9 cellular contexts compared by ENCODE assay signal in the genomic region with DNA sequence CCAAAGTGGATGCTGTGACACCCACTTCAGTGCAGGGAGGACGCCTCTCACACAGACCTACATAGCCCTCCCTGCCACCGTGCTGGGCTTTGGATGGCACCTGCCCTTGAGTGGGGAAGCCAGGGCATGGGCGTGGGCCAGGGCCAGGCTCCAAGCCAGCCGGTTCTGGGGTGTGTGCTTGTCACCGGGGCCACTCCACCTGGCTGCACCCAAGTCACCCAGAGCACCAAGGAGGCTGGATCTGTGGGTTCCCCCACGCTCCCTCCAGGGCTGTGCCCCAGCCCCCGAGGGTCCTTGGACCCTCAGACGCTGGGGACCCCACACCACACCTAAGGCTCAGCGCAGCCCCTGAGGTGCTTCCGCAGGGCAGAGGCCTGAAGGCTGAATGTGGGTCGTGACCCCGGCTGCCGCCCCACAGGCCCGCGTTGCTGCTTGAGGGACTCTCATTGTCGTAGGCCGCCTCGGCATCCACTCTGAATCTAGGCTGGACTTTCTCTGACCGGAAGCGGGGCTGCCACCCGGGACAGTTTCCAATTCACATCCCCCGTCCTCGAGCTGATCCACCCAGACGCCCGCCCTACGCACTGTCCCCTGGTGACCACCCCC. TPM values are rescaled to one million over a fixed set of nuclear protein-coding genes. Genes with fewer than 3 reads are reported as not detected.
DNase-seq lines count a peak whose midpoint lies in the region; ATAC-seq and TF ChIP-seq lines count a peak whose summit lies in the region.
"Had no signal": no experiment of that assay in that cellular context is flagged by ENCODE, and none has a peak within 500 bp of the region (broad histone marks: within the 10 kb centered on the region; RNA-seq: fewer than 3 reads in every experiment).

No MANE protein-coding gene starts in this region.

- TF ChIP-seq CTCF in psoas muscle (IDR thresholded peaks at IDR 0.05), result no peak

- H3K9me3 ChIP-seq in HUES64 (ENCODE audit: insufficient read depth, low read depth, low read length), result no peaks in the 10 kb centered on the region
- H3K9me3 ChIP-seq in esophagus (ENCODE audit: control insufficient read depth in 2 of 2, insufficient read depth in 1 of 2, low read depth in 1 of 2, low read length in 1 of 2), result no peaks in the 10 kb centered on the region
- H3K9me3 ChIP-seq in psoas muscle, result no peaks in the 10 kb centered on the region

- H3K4me3 ChIP-seq in HUES64 (ENCODE audit: low read length), result peak overlapping the region; percentile 57; the same call in 1 of the 2 replicates
- peak overlapping the region; percentile 11 to 34 for H3K4me3 ChIP-seq in esophagus (ENCODE audit: low read depth in 1 of 2, low read length in 2 of 2)
- H3K4me3 ChIP-seq in psoas muscle, result peak overlapping the region; percentile 57

- no peak overlapping the region for H3K9ac ChIP-seq in HUES64 (ENCODE audit: low read depth, low read length)

- no peaks in the 10 kb centered on the region for H3K36me3 ChIP-seq in HUES64 (ENCODE audit: insufficient read depth, low read length)
- H3K36me3 ChIP-seq in esophagus (ENCODE audit: control insufficient read depth in 2 of 2, insufficient read depth in 2 of 2, low read length in 1 of 2), result no peaks in the 10 kb centered on the region
- H3K36me3 ChIP-seq in psoas muscle (ENCODE audit: insufficient read depth in 1 of 2, low read depth in 1 of 2), result peaks cover 0 to 4% of the 10 kb centered on the region in 2 donors

- H3K27me3 ChIP-seq in HUES64 (ENCODE audit: insufficient read depth, low read length) (peaks cover 5% of the 10 kb centered on the region; the same call in 1 of the 2 replicates), esophagus (ENCODE audit: control insufficient read depth in 1 of 2, insufficient read depth in 2 of 2, low read length in 2 of 2) (peaks cover 0 to 3% of the 10 kb centered on the region in 2 donors), psoas muscle (ENCODE audit: insufficient read depth in 3 of 3, low read length in 2 of 3) (peaks cover 0 to 57% (median 7%) of the 10 kb centered on the region in 3 donors)

- H3K4me1 ChIP-seq in HUES64 (ENCODE audit: insufficient read depth, low read length), result peaks cover 32% of the 10 kb centered on the region
- H3K4me1 ChIP-seq in esophagus (ENCODE audit: control insufficient read depth in 2 of 2, insufficient read depth in 2 of 2, low read length in 1 of 2), result peaks cover 9 to 24% of the 10 kb centered on the region in 2 donors
- H3K4me1 ChIP-seq in psoas muscle, result peaks cover 22% of the 10 kb centered on the region

- intact Hi-C loops in psoas muscle (cut with DNase I), result no loop called here

- 86% methylated on average over 26 of the region's 26 CpGs for WGBS in HUES64
- WGBS in esophagus, 2 donors, result 47 to 51% methylated on average over 25 to 26 of the region's 26 CpGs
- WGBS in psoas muscle, 3 donors, result 19 to 48% (median 23%) methylated on average over 18 to 26 of the region's 26 CpGs

- H3K27ac ChIP-seq in HUES64 (ENCODE audit: low read depth, low read length) (no peak overlapping the region), esophagus (ENCODE audit: low read depth in 2 of 2, low read length in 1 of 2) (peak overlapping the region; percentile 58 to 74), psoas muscle (peak overlapping the region; percentile 65)

- DNase-seq in psoas muscle (peak in 1 of 2 donors; percentile 38), activated gamma-delta T cell treated with Interleukin-2 at 50 U/mL for 16 hours (no peak)
- DNase-seq: activated T-cell treated with anti-CD3 and anti-CD28 coated beads, Interleukin-2, amount 50 U/mL, for 72 hours; GF-D8; SHP77 had no signal

- no peak for ATAC-seq in psoas muscle
- ATAC-seq in GM18519 (IDR thresholded peaks at IDR 0.05; ENCODE audit: low FRiP score, unreplicated experiment), result no peak
- no peak for ATAC-seq in GM19463 (IDR thresholded peaks at IDR 0.05; ENCODE audit: unreplicated experiment)

RNA-seq across cellular contexts. Expression of a gene that starts 1.5 kb away (rescaled TPM):
- polyA plus RNA-seq in HUES64 (2013, experiment 1 of 2), result 31.5 TPM
- 39.4 TPM for polyA plus RNA-seq in HUES64 (2013, experiment 2 of 2)
- polyA plus RNA-seq in esophagus (10 to 100 TPM in 1 of 2 donors, 1 to 10 TPM in 1; 7.5 to 14.7 TPM), psoas muscle (10 to 100 TPM in 2 of 3 donors, 1 to 10 TPM in 1; 9.8 to 16.9 (median 10.1) TPM)
- total RNA-seq in psoas muscle, result 10 to 100 TPM in 3 of 4 donors, 1 to 10 TPM in 1; 7.2 to 24.3 (median 13.5) TPM

RNA-seq across cellular contexts. Expression of a gene that starts 7.7 kb away (rescaled TPM):
- 35.1 TPM for polyA plus RNA-seq in HUES64 (2013, experiment 1 of 2)
- polyA plus RNA-seq in HUES64 (2013, experiment 2 of 2), result 36.8 TPM
- polyA plus RNA-seq in esophagus (100 to 1,000 TPM in 1 of 2 donors, 10 to 100 TPM in 1; 57.5 to 107 TPM), psoas muscle (100 to 1,000 TPM; 183 to 209 (median 206) TPM)
- 100 to 1,000 TPM; 162 to 215 (median 210) TPM for total RNA-seq in psoas muscle

RNA-seq across cellular contexts. Expression of a gene that starts 18.1 kb away (rescaled TPM):
- polyA plus RNA-seq in HUES64 (2013, experiment 1 of 2), result 124 TPM
- 114 TPM for polyA plus RNA-seq in HUES64 (2013, experiment 2 of 2)
- polyA plus RNA-seq in esophagus (100 to 1,000 TPM; 155 to 158 TPM), psoas muscle (100 to 1,000 TPM; 306 to 534 (median 341) TPM)
- 100 to 1,000 TPM; 180 to 194 (median 183) TPM for total RNA-seq in psoas muscle

RNA-seq across cellular contexts. Expression of a gene that starts 25.8 kb away (rescaled TPM):
- 0.10 TPM for polyA plus RNA-seq in HUES64 (2013, experiment 1 of 2)
- 0.13 TPM for polyA plus RNA-seq in HUES64 (2013, experiment 2 of 2)
- polyA plus RNA-seq in esophagus, result 1 to 10 TPM in 1 of 2 donors, under 1 TPM in 1; 0.28 to 1.9 TPM
- total RNA-seq in psoas muscle, result under 1 TPM in 3 of 4 donors, not detected in 1; 0.06 to 0.10 (median 0.06) TPM
- polyA plus RNA-seq in psoas muscle, result under 1 TPM; 0.08 to 0.25 (median 0.18) TPM

RNA-seq across cellular contexts. Expression of a gene that starts 32.3 kb away (rescaled TPM):
- 10.1 TPM for polyA plus RNA-seq in HUES64 (2013, experiment 1 of 2)
- 10.2 TPM for polyA plus RNA-seq in HUES64 (2013, experiment 2 of 2)
- 10 to 100 TPM; 38.3 to 73.1 TPM for polyA plus RNA-seq in esophagus
- 10 to 100 TPM; 18.2 to 39.5 (median 23.8) TPM for total RNA-seq in psoas muscle
- 10 to 100 TPM; 31.3 to 38.1 (median 33.4) TPM for polyA plus RNA-seq in psoas muscle
